Comparison of ENCODE assay signal across 35 cellular contexts in the genomic region with DNA sequence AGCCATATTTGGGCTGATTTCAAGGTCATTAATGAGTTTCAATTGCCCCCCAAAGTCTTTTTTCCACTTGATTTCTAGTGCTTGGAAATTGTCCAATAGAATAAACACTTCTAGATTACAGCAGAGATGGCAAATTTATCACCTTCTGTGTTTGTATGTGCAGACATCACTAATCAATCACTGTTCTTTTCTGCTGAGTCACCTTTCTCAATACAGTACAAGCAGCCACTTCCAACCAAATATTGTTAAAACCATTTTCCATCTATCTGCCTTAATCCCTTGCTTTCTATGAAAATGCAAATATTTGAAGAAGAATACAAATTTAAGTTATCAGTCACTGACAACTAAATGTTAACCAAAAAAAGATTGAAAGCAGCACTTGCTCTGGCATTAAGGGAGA. TPM values are rescaled to one million over a fixed set of nuclear protein-coding genes. Genes with fewer than 3 reads are reported as not detected.
"Had no signal": no experiment of that assay in that cellular context is flagged by ENCODE, and none has a peak within 500 bp of the region (broad histone marks: within the 10 kb centered on the region; RNA-seq: fewer than 3 reads in every experiment).

No MANE protein-coding gene starts in this region.

- H3K27me3 Mint-ChIP-seq: activated CD4-positive, alpha-beta memory T cell treated with anti-CD3 and anti-CD28 coated beads, Interleukin-2, amount 10 ng/mL, durations not matched to agents 7 days and 5 days; activated CD8-positive, alpha-beta memory T cell treated with anti-CD3 and anti-CD28 coated beads, Interleukin-2, amount 10 ng/mL, durations not matched to agents 7 days and 5 days had no signal

- H3K36me3 Mint-ChIP-seq: activated CD8-positive, alpha-beta memory T cell treated with anti-CD3 and anti-CD28 coated beads, Interleukin-2, amount 10 ng/mL, durations not matched to agents 7 days and 5 days; activated naive CD8-positive, alpha-beta T cell treated with anti-CD3 and anti-CD28 coated beads for 36 hours had no signal

- DNase-seq: activated CD4-positive, alpha-beta memory T cell treated with anti-CD3 and anti-CD28 coated beads, Interleukin-2, amount 10 ng/mL, durations not matched to agents 7 days and 5 days; activated CD4-positive, alpha-beta T cell treated with anti-CD3 and anti-CD28 coated beads for 1 hour; activated CD4-positive, alpha-beta T cell treated with anti-CD3 and anti-CD28 coated beads for 48 hours; activated CD8-positive, alpha-beta memory T cell treated with anti-CD3 and anti-CD28 coated beads for 24 hours; activated CD8-positive, alpha-beta memory T cell treated with anti-CD3 and anti-CD28 coated beads, Interleukin-2, amount 10 ng/mL, durations not matched to agents 7 days and 5 days; activated CD8-positive, alpha-beta memory T cell treated with anti-CD3 and anti-CD28 coated beads, Interleukin-2, amount 50 U/mL, for 48 hours; activated effector memory CD4-positive, alpha-beta T cell treated with anti-CD3 and anti-CD28 coated beads, Interleukin-2, amount 50 U/mL, for 16 hours; activated naive CD4-positive, alpha-beta T cell; activated naive CD4-positive, alpha-beta T cell treated with anti-CD3 and anti-CD28 coated beads, Interleukin-2, amount 50 U/mL, for 16 hours; activated naive CD8-positive, alpha-beta T cell treated with anti-CD3 and anti-CD28 coated beads for 36 hours; activated T-cell treated with anti-CD3 and anti-CD28 coated beads, Interleukin-2, amount 50 U/mL, for 48 hours; amniotic stem cell; aorta; brain microvascular endothelial cell; central memory CD4-positive, alpha-beta T cell; MM.1S; MV-4-11; NCI-H1092; NCI-H1436 treated with DMSO at 0.1 percent for 48 hours; NCI-H1694 treated with DMSO at 0.1 percent for 48 hours; NCI-H2029; NCI-H2171 treated with DMSO at 0.1 percent for 48 hours; NCI-H2227 treated with DMSO at 0.1 percent for 48 hours; NCI-H446; NCI-H510A treated with DMSO at 0.1 percent for 48 hours; NCI-H526 treated with DMSO at 0.1 percent for 48 hours; RPMI8226; SHP77 treated with DMSO at 0.1 percent for 48 hours; SK-N-SH had no signal

- H3K27me3 ChIP-seq: brain microvascular endothelial cell, SJSA1 had no signal

- H3K4me3 ChIP-seq: SJSA1 had no signal

- H3K4me1 ChIP-seq: SJSA1 had no signal

- H3K4me2 ChIP-seq: SK-N-SH had no signal

- ATAC-seq: activated CD8-positive, alpha-beta memory T cell treated with anti-CD3 and anti-CD28 coated beads, Interleukin-2, amount 10 ng/mL, durations not matched to agents 7 days and 5 days; Panc1; WTC11 had no signal

- H3K9ac ChIP-seq: SK-N-SH had no signal

- H3K9me3 ChIP-seq: SJSA1 had no signal

- H3K27ac Mint-ChIP-seq: activated CD4-positive, alpha-beta memory T cell treated with anti-CD3 and anti-CD28 coated beads, Interleukin-2, amount 10 ng/mL, durations not matched to agents 7 days and 5 days; activated CD8-positive, alpha-beta memory T cell treated with anti-CD3 and anti-CD28 coated beads, Interleukin-2, amount 10 ng/mL, durations not matched to agents 7 days and 5 days; activated naive CD8-positive, alpha-beta T cell treated with anti-CD3 and anti-CD28 coated beads for 36 hours; T-helper 1 cell treated with Interleukin-12 subunit alpha and Interleukin-12 subunit beta and Interleukin-4 antibody, amounts not matched to agents 30 μg/mL and 1 μg/mL, for 36 hours; T-helper 2 cell treated with Interferon-gamma antibody and Interleukin-4, amounts not matched to agents 5 μg/mL and 100 μg/mL, for 36 hours; WTC11 had no signal

- H3K9me3 Mint-ChIP-seq: T-helper 2 cell treated with Interferon-gamma antibody and Interleukin-4, amounts not matched to agents 5 μg/mL and 100 μg/mL, for 36 hours had no signal

- H3K36me3 ChIP-seq: brain microvascular endothelial cell, SJSA1 had no signal

- H3K4me3 Mint-ChIP-seq: activated CD4-positive, alpha-beta memory T cell treated with anti-CD3 and anti-CD28 coated beads, Interleukin-2, amount 10 ng/mL, durations not matched to agents 7 days and 5 days; activated CD8-positive, alpha-beta memory T cell treated with anti-CD3 and anti-CD28 coated beads, Interleukin-2, amount 10 ng/mL, durations not matched to agents 7 days and 5 days; activated naive CD8-positive, alpha-beta T cell treated with anti-CD3 and anti-CD28 coated beads for 36 hours; T-helper 1 cell treated with Interleukin-12 subunit alpha and Interleukin-12 subunit beta and Interleukin-4 antibody, amounts not matched to agents 30 μg/mL and 1 μg/mL, for 36 hours; T-helper 2 cell treated with Interferon-gamma antibody and Interleukin-4, amounts not matched to agents 5 μg/mL and 100 μg/mL, for 36 hours; WTC11 had no signal

- H3K27ac ChIP-seq: brain microvascular endothelial cell, SJSA1 had no signal

- FAIRE-seq: colon had no signal

- H3K4me1 Mint-ChIP-seq: activated CD4-positive, alpha-beta memory T cell treated with anti-CD3 and anti-CD28 coated beads, Interleukin-2, amount 10 ng/mL, durations not matched to agents 7 days and 5 days; activated CD8-positive, alpha-beta memory T cell treated with anti-CD3 and anti-CD28 coated beads, Interleukin-2, amount 10 ng/mL, durations not matched to agents 7 days and 5 days; activated naive CD8-positive, alpha-beta T cell treated with anti-CD3 and anti-CD28 coated beads for 36 hours had no signal

RNA-seq across cellular contexts. Expression of a gene that starts 40.2 kb away (rescaled TPM):
- total RNA-seq: activated CD4-positive, alpha-beta memory T cell treated with anti-CD3 and anti-CD28 coated beads, Interleukin-2, amount 10 ng/mL, durations not matched to agents 7 days and 5 days; activated CD8-positive, alpha-beta memory T cell treated with anti-CD3 and anti-CD28 coated beads, Interleukin-2, amount 10 ng/mL, durations not matched to agents 7 days and 5 days; activated naive CD8-positive, alpha-beta T cell treated with anti-CD3 and anti-CD28 coated beads for 36 hours had no signal
